Comparison of ENCODE assay signal across 1 cellular context in the genomic region with DNA sequence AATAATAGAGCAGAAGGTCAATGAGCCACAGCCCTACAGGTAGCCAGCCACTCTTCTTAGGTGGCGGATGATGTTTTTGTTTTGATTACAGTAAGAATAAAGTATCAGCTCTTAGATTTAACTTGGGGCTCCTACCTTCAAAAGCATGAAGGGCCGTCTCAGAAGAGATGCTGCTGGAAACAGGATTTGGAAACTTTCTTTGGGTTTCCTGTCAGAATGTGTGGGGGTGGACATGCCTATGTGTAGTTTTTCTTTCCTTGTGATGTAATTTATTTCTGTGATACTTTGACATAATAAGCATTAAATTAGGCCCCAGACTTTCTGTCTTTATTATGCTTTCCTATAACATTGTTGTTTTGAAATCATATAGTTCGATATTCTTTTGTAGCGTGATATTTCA.
TF ChIP-seq lines count a peak whose summit lies in the region.

No MANE protein-coding gene starts in this region.

TF ChIP-seq in K562, 482 proteins besides CTCF, POLR2A, EP300 and RAD21 (continued from another document):
- TF ChIP-seq NR2C2 (CRISPR knock-in tag; IDR thresholded peaks at IDR 0.05), result no peak
- 0 out of 2 replicates have a peak, but pooled peaks have one; percentile 22 for TF ChIP-seq NR2C2 (tag; IDR thresholded peaks at IDR 0.05)
- TF ChIP-seq MED1 (CRISPR knock-in tag; IDR thresholded peaks at IDR 0.05; ENCODE audit: borderline replicate concordance), result no peak
- peak; percentile 58 for TF ChIP-seq EGR1 (conservative IDR thresholded peaks at IDR 0.05)
TF ChIP-seq in K562: peak in this region for 3.
